In genomic region chr5:132815454-132815853, GRCh38 we compare ENCODE assay signal across 16 cellular contexts. TPM values are rescaled to one million over a fixed set of nuclear protein-coding genes. Genes with fewer than 3 reads are reported as not detected.
DNase-seq lines count a peak whose midpoint lies in the region; ATAC-seq, FAIRE-seq and TF ChIP-seq lines count a peak whose summit lies in the region.
"Had no signal": no experiment of that assay in that cellular context is flagged by ENCODE, and none has a peak within 500 bp of the region (broad histone marks: within the 10 kb centered on the region; RNA-seq: fewer than 3 reads in every experiment).

No MANE protein-coding gene starts in this region.

- TF ChIP-seq POLR2A in K562 (conservative IDR thresholded peaks at IDR 0.05) = no peak
- no peak for TF ChIP-seq POLR2A in gastrocnemius medialis (IDR thresholded peaks at IDR 0.05)

- H3K27ac Mint-ChIP-seq in GM23338 (no peak overlapping the region), memory B cell (no peak overlapping the region)

- no peak overlapping the region for H3K9ac ChIP-seq in K562 (ENCODE audit: insufficient read depth in 1 of 2, low read depth in 2 of 2, low read length in 2 of 2)

- H3K9me3 ChIP-seq in K562 (replicated peaks; ENCODE audit: control insufficient read depth, insufficient read depth, low read depth, low read length) = no peaks in the 10 kb centered on the region
- no peaks in the 10 kb centered on the region for H3K9me3 ChIP-seq in gastrocnemius medialis

- DNase-seq in AG20443 (ENCODE audit: low spot score) (peak; percentile 56), GM23338 (ENCODE audit: low spot score) (no peak), K562 (ENCODE audit: extremely low read depth in 1 of 4, low spot score in 3 of 4) (no peak), memory B cell (ENCODE audit: low spot score in 2 of 2) (no peak), NCI-H1694 (lab: John Stamatoyannopoulos, UW) (no peak), gastrocnemius medialis (no peak), NCI-H2227 (lab: John Stamatoyannopoulos, UW; ENCODE audit: unreplicated experiment) (no peak)
- DNase-seq in stimulated activated naive CD4-positive, alpha-beta T cell treated with Interleukin-2 at 50 U/mL for 16 hours (lab: John Stamatoyannopoulos, UW) = no peak
- DNase-seq: activated naive CD4-positive, alpha-beta T cell; BE2C; foreskin keratinocyte; MM.1S had no signal

- CTCF ChIA-PET in K562 (lab: Yijun Ruan, JAX; ENCODE audit: low intra/inter-chr PET ratio) = no interaction called here

- H3K9me1 ChIP-seq in K562 (ENCODE audit: control insufficient read depth, insufficient read depth, low read length) = no peaks in the 10 kb centered on the region

- H3K27me3 Mint-ChIP-seq in GM23338 (ENCODE audit: insufficient read depth, low read depth, poor library complexity) (peaks cover 46% of the 10 kb centered on the region), memory B cell (peaks cover 8% of the 10 kb centered on the region)

- H3K9me2 ChIP-seq in GM23338 (ENCODE audit: insufficient read depth) = no peaks in the 10 kb centered on the region

- TF ChIP-seq CTCF in GM23338 (conservative IDR thresholded peaks at IDR 0.05; ENCODE audit: low read depth in 2 of 2) = no peak
- no peak for TF ChIP-seq CTCF in K562 (IDR thresholded peaks at IDR 0.05 in 2 of 3, conservative IDR thresholded peaks at IDR 0.05 in 1 of 3; ENCODE audit: insufficient read depth in 2 of 3, low read depth in 1 of 3, low read length in 3 of 3)
- no peak for TF ChIP-seq CTCF in gastrocnemius medialis (IDR thresholded peaks at IDR 0.05 in 4 of 5, conservative IDR thresholded peaks at IDR 0.05 in 1 of 5)

- H3K27me3 ChIP-seq in GM23338 (ENCODE audit: insufficient read depth) (peaks cover 84% of the 10 kb centered on the region), K562 (ENCODE audit: control insufficient read depth in 2 of 2, insufficient read depth in 2 of 2, low read length in 2 of 2) (no peaks in the 10 kb centered on the region), gastrocnemius medialis (peaks cover 27 to 38% (median 33%) of the 10 kb centered on the region in 3 donors)
- H3K27me3 ChIP-seq: BE2C had no signal

- 0 out of 2 replicates have a peak, but pooled peaks cover 4% of the 10 kb centered on the region for H3F3A ChIP-seq in GM23338 (replicated peaks; ENCODE audit: low read depth)

- TF ChIP-seq EP300 in K562 (IDR thresholded peaks at IDR 0.05; ENCODE audit: low read length) = no peak

- 92% methylated on average over 1 of the region's 1 CpG for WGBS in K562 (ENCODE audit: insufficient coverage, low coverage, missing lambda C conversion rate)

- H3K4me1 Mint-ChIP-seq in GM23338 = peaks cover 18% of the 10 kb centered on the region
- peaks cover 16% of the 10 kb centered on the region for H3K4me1 Mint-ChIP-seq in memory B cell

- no peak overlapping the region for H3K27ac ChIP-seq in GM23338 (ENCODE audit: low read depth)
- H3K27ac ChIP-seq in K562 (ENCODE audit: extremely low read depth, low read depth, low read length) = no peak overlapping the region
- no peak overlapping the region for H3K27ac ChIP-seq in gastrocnemius medialis
- H3K27ac ChIP-seq: foreskin keratinocyte had no signal

- BruUV-seq in K562 (replicated peaks; lab: Mats Ljungman, UMichigan) = no TSS peak

- H3K79me2 ChIP-seq in GM23338 (replicated peaks; ENCODE audit: insufficient read depth) (no peaks in the 10 kb centered on the region), K562 (ENCODE audit: control insufficient read depth, insufficient read depth, low read length) (no peaks in the 10 kb centered on the region)

- H3K4me3 ChIP-seq in GM23338 = no peak overlapping the region
- H3K4me3 ChIP-seq in K562 = no peak overlapping the region
- H3K4me3 ChIP-seq in gastrocnemius medialis = no peak overlapping the region

- H2AFZ ChIP-seq in GM23338 (no peak overlapping the region), K562 (ENCODE audit: low read depth, low read length) (no peak overlapping the region)

- H3K36me3 Mint-ChIP-seq in GM23338 (ENCODE audit: low read depth) (peaks cover 3% of the 10 kb centered on the region; the same call in 1 of the 3 replicates), memory B cell (no peaks in the 10 kb centered on the region)

- no peak for FAIRE-seq in K562 (lab: Jason Lieb, UNC)
- FAIRE-seq: H1, islet of Langerhans had no signal

- peak overlapping the region; percentile 45; the same call in 1 of the 3 replicates for H3K4me3 Mint-ChIP-seq in GM23338
- H3K4me3 Mint-ChIP-seq in memory B cell = peak overlapping the region; percentile 54

- H3K36me3 ChIP-seq in GM23338 (ENCODE audit: insufficient read depth) (no peaks in the 10 kb centered on the region), K562 (ENCODE audit: control insufficient read depth, insufficient read depth, low read length) (no peaks in the 10 kb centered on the region), gastrocnemius medialis (no peaks in the 10 kb centered on the region)
- H3K36me3 ChIP-seq: BE2C had no signal

- POLR2A ChIA-PET in K562 (lab: Yijun Ruan, JAX) = no interaction called here

- intact Hi-C loops in K562 (cut with micrococcal nuclease) = no loop called here
- intact Hi-C loops in gastrocnemius medialis (cut with DNase I; ENCODE audit: low total_unique reads) = no loop called here

- H4K20me1 ChIP-seq in GM23338 (replicated peaks; ENCODE audit: insufficient read depth) (peaks cover 6% of the 10 kb centered on the region), K562 (replicated peaks; ENCODE audit: control insufficient read depth, insufficient read depth, low read length) (no peaks in the 10 kb centered on the region)

- peaks cover 3% of the 10 kb centered on the region; the same call in 1 of the 3 replicates for H3K9me3 Mint-ChIP-seq in GM23338
- H3K9me3 Mint-ChIP-seq in memory B cell = no peaks in the 10 kb centered on the region

- no peak for TF ChIP-seq RAD21 in K562 (CRISPR knock-in tag; conservative IDR thresholded peaks at IDR 0.05 in 1 of 2, IDR thresholded peaks at IDR 0.05 in 1 of 2)

- in situ Hi-C loops in K562 (cut with MboI) = no loop called here
- in situ Hi-C loops in gastrocnemius medialis (cut with MboI; ENCODE audit: low sequenced_read_pairs in 4 of 4) = loop anchor here in 2 of 4 donors (25.0 kb wide), 1 partner anchor 278 kb away; the partner anchor contains the start of gene IL5 (in 2 of the 2)

- H3K4me1 ChIP-seq in GM23338 (ENCODE audit: insufficient read depth) = peaks cover 17% of the 10 kb centered on the region; the same call in 1 of the 2 replicates
- peaks cover 2 to 12% of the 10 kb centered on the region in 2 experiments; a peak in 3 of 5 replicates for H3K4me1 ChIP-seq in K562 (replicated peaks in 1 of 2; ENCODE audit: control insufficient read depth in 2 of 2, insufficient read depth in 2 of 2, low read length in 2 of 2)
- H3K4me1 ChIP-seq in gastrocnemius medialis = peaks cover 0 to 12% of the 10 kb centered on the region in 2 donors
- H3K4me1 ChIP-seq: BE2C, foreskin keratinocyte had no signal

- H3K4me2 ChIP-seq in GM23338 (no peak overlapping the region), K562 (ENCODE audit: insufficient read depth, low read length) (no peak overlapping the region)

- ATAC-seq in GM23338 (no peak), K562 (no peak), memory B cell (ENCODE audit: low read depth) (no peak), gastrocnemius medialis (no peak)
- ATAC-seq: foreskin keratinocyte had no signal

RNA-seq across cellular contexts. Expression of gene SOWAHA, which starts 2.4 kb away (rescaled TPM):
- total RNA-seq in GM23338 (2014; rRNA removed; shearing (Covaris generic)) = 0.52 and 0.93 TPM in 2 replicates
- 0.18 TPM in 1 of 2 replicates, not detected in the other for polyA plus RNA-seq in GM23338 (2016; fragmentation: Nextera tagmentation; extraction: Ambion mirVana)
- total RNA-seq in K562 (2011; cell fraction: chromatin; rRNA removed; ENCODE audit: low replicate concordance) = not detected in 2 replicates
- total RNA-seq in K562 (2011; cell fraction: nucleolus; rRNA removed) = not detected in 2 replicates
- not detected in 2 replicates for total RNA-seq in K562 (2011; cell fraction: nucleoplasm; rRNA removed)
- not detected in 2 replicates for total RNA-seq in K562 (2014; rRNA removed)
- total RNA-seq in K562 (2014; rRNA removed; fragmentation: Illumina TruSeq; extraction: Trizol) = not detected in 2 replicates
- not detected in 2 replicates for total RNA-seq in K562 (2015; rRNA removed; fragmentation: Illumina TruSeq; extraction: Trizol)
- total RNA-seq in K562 (2021) = not detected in 2 replicates
- polyA plus RNA-seq in K562 (2011; rRNA removed) = not detected in 2 replicates
- not detected in 2 replicates for polyA plus RNA-seq in K562 (2011; cell fraction: cytosol; rRNA removed)
- polyA plus RNA-seq in K562 (2011; cell fraction: nucleus; rRNA removed) = not detected in 2 replicates
- polyA plus RNA-seq in K562 (2012) = 0.03 and 0.06 TPM in 2 replicates
- not detected in 2 replicates for polyA plus RNA-seq in K562 (2014; fragmentation: Illumina TruSeq; extraction: Trizol)
- polyA plus RNA-seq in K562 (2014; fragmentation: Nextera tagmentation; extraction: Ambion mirVana) = not detected
- polyA plus RNA-seq in K562 (2014; rRNA removed) = not detected in 2 replicates
- polyA minus RNA-seq in K562 (2011; rRNA and poly(A)+ RNA removed) = not detected in 2 replicates
- polyA minus RNA-seq in K562 (2011; cell fraction: cytosol; rRNA and poly(A)+ RNA removed) = not detected in 2 replicates
- not detected in 2 replicates for polyA minus RNA-seq in K562 (2011; cell fraction: nucleus; rRNA and poly(A)+ RNA removed)
- under 1 TPM in 1 of 4 donors, not detected in 3; 0.27 TPM for total RNA-seq in gastrocnemius medialis
- total RNA-seq: Daoy, mononuclear cell had no signal
- polyA plus RNA-seq: foreskin keratinocyte had no signal

RNA-seq across cellular contexts. Expression of gene SHROOM1, which starts 15.0 kb away (rescaled TPM):
- 4.3 and 5.4 TPM in 2 replicates for total RNA-seq in GM23338 (2014; rRNA removed; shearing (Covaris generic))
- polyA plus RNA-seq in GM23338 (2016; fragmentation: Nextera tagmentation; extraction: Ambion mirVana) (2.5 and 2.6 TPM in 2 replicates), K562 (2011; rRNA removed) (11.9 and 12.8 TPM in 2 replicates), K562 (2014; fragmentation: Illumina TruSeq; extraction: Trizol) (14.6 and 14.8 TPM in 2 replicates), K562 (2014; fragmentation: Nextera tagmentation; extraction: Ambion mirVana) (under 1 TPM; 0.44 to 0.50 TPM), K562 (2014; rRNA removed) (22.3 and 26.0 TPM in 2 replicates)
- total RNA-seq in K562 (2011; cell fraction: chromatin; rRNA removed; ENCODE audit: low replicate concordance) = 39.2 and 105 TPM in 2 replicates
- total RNA-seq in K562 (2011; cell fraction: nucleolus; rRNA removed) = 53.7 and 55.5 TPM in 2 replicates
- total RNA-seq in K562 (2011; cell fraction: nucleoplasm; rRNA removed) = 27.4 and 41.9 TPM in 2 replicates
- total RNA-seq in K562 (2014; rRNA removed) (13.0 and 18.6 TPM in 2 replicates), K562 (2014; rRNA removed; fragmentation: Illumina TruSeq; extraction: Trizol) (5.3 and 6.1 TPM in 2 replicates), K562 (2015; rRNA removed; fragmentation: Illumina TruSeq; extraction: Trizol) (10.9 and 13.3 TPM in 2 replicates), K562 (2021) (25.6 and 26.5 TPM in 2 replicates), gastrocnemius medialis (1 to 10 TPM in 3 of 4 donors, under 1 TPM in 1; 0.61 to 6.0 (median 2.0) TPM)
- 18.1 and 28.6 TPM in 2 replicates for polyA plus RNA-seq in K562 (2011; cell fraction: cytosol; rRNA removed)
- polyA plus RNA-seq in K562 (2011; cell fraction: nucleus; rRNA removed) = 28.4 and 60.2 TPM in 2 replicates
- 19.1 and 22.2 TPM in 2 replicates for polyA plus RNA-seq in K562 (2012)
- polyA minus RNA-seq in K562 (2011; rRNA and poly(A)+ RNA removed) = 3.8 and 7.6 TPM in 2 replicates
- polyA minus RNA-seq in K562 (2011; cell fraction: cytosol; rRNA and poly(A)+ RNA removed) = 6.1 and 7.0 TPM in 2 replicates
- polyA minus RNA-seq in K562 (2011; cell fraction: nucleus; rRNA and poly(A)+ RNA removed) = 11.3 and 12.4 TPM in 2 replicates

RNA-seq across cellular contexts. Expression of gene SEPTIN8, which starts 38.4 kb away (rescaled TPM):
- total RNA-seq in GM23338 (2014; rRNA removed; shearing (Covaris generic)) = 37.2 and 45.0 TPM in 2 replicates
- 8.7 and 8.8 TPM in 2 replicates for polyA plus RNA-seq in GM23338 (2016; fragmentation: Nextera tagmentation; extraction: Ambion mirVana)
- 136 and 205 TPM in 2 replicates for total RNA-seq in K562 (2011; cell fraction: chromatin; rRNA removed; ENCODE audit: low replicate concordance)
- total RNA-seq in K562 (2011; cell fraction: nucleolus; rRNA removed) = 103 and 109 TPM in 2 replicates
- total RNA-seq in K562 (2011; cell fraction: nucleoplasm; rRNA removed) = 115 and 139 TPM in 2 replicates
- 92.0 and 109 TPM in 2 replicates for total RNA-seq in K562 (2014; rRNA removed)
- total RNA-seq in K562 (2014; rRNA removed; fragmentation: Illumina TruSeq; extraction: Trizol) = 68.2 and 79.3 TPM in 2 replicates
- total RNA-seq in K562 (2015; rRNA removed; fragmentation: Illumina TruSeq; extraction: Trizol) = 101 TPM in 2 replicates
- 131 and 137 TPM in 2 replicates for total RNA-seq in K562 (2021)
- polyA plus RNA-seq in K562 (2011; rRNA removed) = 121 and 149 TPM in 2 replicates
- 72.8 and 87.1 TPM in 2 replicates for polyA plus RNA-seq in K562 (2011; cell fraction: cytosol; rRNA removed)
- polyA plus RNA-seq in K562 (2011; cell fraction: nucleus; rRNA removed) = 578 and 627 TPM in 2 replicates
- 143 and 180 TPM in 2 replicates for polyA plus RNA-seq in K562 (2012)
- polyA plus RNA-seq in K562 (2014; fragmentation: Illumina TruSeq; extraction: Trizol) = 113 and 142 TPM in 2 replicates
- 10 to 100 TPM; 19.3 to 21.0 TPM for polyA plus RNA-seq in K562 (2014; fragmentation: Nextera tagmentation; extraction: Ambion mirVana)
- 129 and 143 TPM in 2 replicates for polyA plus RNA-seq in K562 (2014; rRNA removed)
- polyA minus RNA-seq in K562 (2011; rRNA and poly(A)+ RNA removed) = 67.6 and 68.1 TPM in 2 replicates
- polyA minus RNA-seq in K562 (2011; cell fraction: cytosol; rRNA and poly(A)+ RNA removed) = 32.1 and 40.2 TPM in 2 replicates
- polyA minus RNA-seq in K562 (2011; cell fraction: nucleus; rRNA and poly(A)+ RNA removed) = 85.5 and 131 TPM in 2 replicates
- 1 to 10 TPM; 5.2 to 7.9 (median 6.8) TPM for total RNA-seq in gastrocnemius medialis

RNA-seq across cellular contexts. Expression of gene GDF9, which starts 50.8 kb away (rescaled TPM):
- 0.14 and 0.66 TPM in 2 replicates for total RNA-seq in GM23338 (2014; rRNA removed; shearing (Covaris generic))
- 0.11 and 0.37 TPM in 2 replicates for polyA plus RNA-seq in GM23338 (2016; fragmentation: Nextera tagmentation; extraction: Ambion mirVana)
- 0.25 and 1.1 TPM in 2 replicates for total RNA-seq in K562 (2011; cell fraction: chromatin; rRNA removed; ENCODE audit: low replicate concordance)
- 0.17 and 0.39 TPM in 2 replicates for total RNA-seq in K562 (2011; cell fraction: nucleolus; rRNA removed)
- 0.44 and 0.69 TPM in 2 replicates for total RNA-seq in K562 (2011; cell fraction: nucleoplasm; rRNA removed)
- total RNA-seq in K562 (2014; rRNA removed) = 0.12 TPM in 1 of 2 replicates, not detected in the other
- 0.13 and 0.18 TPM in 2 replicates for total RNA-seq in K562 (2014; rRNA removed; fragmentation: Illumina TruSeq; extraction: Trizol)
- 0.15 and 0.18 TPM in 2 replicates for total RNA-seq in K562 (2015; rRNA removed; fragmentation: Illumina TruSeq; extraction: Trizol)
- total RNA-seq in K562 (2021) = 0.20 and 0.22 TPM in 2 replicates
- 0.70 and 1.1 TPM in 2 replicates for polyA plus RNA-seq in K562 (2011; rRNA removed)
- 0.30 and 0.52 TPM in 2 replicates for polyA plus RNA-seq in K562 (2011; cell fraction: cytosol; rRNA removed)
- polyA plus RNA-seq in K562 (2011; cell fraction: nucleus; rRNA removed) = 0.68 and 1.2 TPM in 2 replicates
- 0.22 and 0.35 TPM in 2 replicates for polyA plus RNA-seq in K562 (2012)
- polyA plus RNA-seq in K562 (2014; fragmentation: Illumina TruSeq; extraction: Trizol) = 0.28 and 0.37 TPM in 2 replicates
- polyA plus RNA-seq in K562 (2014; fragmentation: Nextera tagmentation; extraction: Ambion mirVana) = under 1 TPM; 0.10 to 0.15 TPM
- 0.27 and 0.66 TPM in 2 replicates for polyA plus RNA-seq in K562 (2014; rRNA removed)
- 0.39 and 0.45 TPM in 2 replicates for polyA minus RNA-seq in K562 (2011; rRNA and poly(A)+ RNA removed)
- not detected in 2 replicates for polyA minus RNA-seq in K562 (2011; cell fraction: cytosol; rRNA and poly(A)+ RNA removed)
- 0.78 TPM in 1 of 2 replicates, not detected in the other for polyA minus RNA-seq in K562 (2011; cell fraction: nucleus; rRNA and poly(A)+ RNA removed)
- 1 to 10 TPM in 1 of 4 donors, under 1 TPM in 2, not detected in 1; 0.13 to 2.5 (median 0.46) TPM for total RNA-seq in gastrocnemius medialis
- total RNA-seq: H1 had no signal

RNA-seq across cellular contexts. Expression of gene UQCRQ, which starts 51.0 kb away (rescaled TPM):
- total RNA-seq in GM23338 (2014; rRNA removed; shearing (Covaris generic)) = 104 and 115 TPM in 2 replicates
- 1,308 and 1,495 TPM in 2 replicates for polyA plus RNA-seq in GM23338 (2016; fragmentation: Nextera tagmentation; extraction: Ambion mirVana)
- total RNA-seq in K562 (2011; cell fraction: chromatin; rRNA removed; ENCODE audit: low replicate concordance) = 72.2 and 104 TPM in 2 replicates
- total RNA-seq in K562 (2011; cell fraction: nucleolus; rRNA removed) = 114 and 128 TPM in 2 replicates
- total RNA-seq in K562 (2011; cell fraction: nucleoplasm; rRNA removed) = 118 and 129 TPM in 2 replicates
- 307 and 353 TPM in 2 replicates for total RNA-seq in K562 (2014; rRNA removed)
- total RNA-seq in K562 (2014; rRNA removed; fragmentation: Illumina TruSeq; extraction: Trizol) = 641 and 716 TPM in 2 replicates
- total RNA-seq in K562 (2015; rRNA removed; fragmentation: Illumina TruSeq; extraction: Trizol) = 334 and 373 TPM in 2 replicates
- total RNA-seq in K562 (2021) = 888 and 1,004 TPM in 2 replicates
- polyA plus RNA-seq in K562 (2011; rRNA removed) = 813 and 883 TPM in 2 replicates
- 439 and 559 TPM in 2 replicates for polyA plus RNA-seq in K562 (2011; cell fraction: cytosol; rRNA removed)
- polyA plus RNA-seq in K562 (2011; cell fraction: nucleus; rRNA removed) = 273 and 303 TPM in 2 replicates
- 351 and 842 TPM in 2 replicates for polyA plus RNA-seq in K562 (2012)
- 235 and 336 TPM in 2 replicates for polyA plus RNA-seq in K562 (2014; fragmentation: Illumina TruSeq; extraction: Trizol)
- polyA plus RNA-seq in K562 (2014; fragmentation: Nextera tagmentation; extraction: Ambion mirVana) = 1,000 to 10,000 TPM; 2,318 to 2,421 TPM
- 883 and 917 TPM in 2 replicates for polyA plus RNA-seq in K562 (2014; rRNA removed)
- 61.8 and 67.0 TPM in 2 replicates for polyA minus RNA-seq in K562 (2011; rRNA and poly(A)+ RNA removed)
- polyA minus RNA-seq in K562 (2011; cell fraction: cytosol; rRNA and poly(A)+ RNA removed) = 54.0 and 70.0 TPM in 2 replicates
- 59.4 and 82.3 TPM in 2 replicates for polyA minus RNA-seq in K562 (2011; cell fraction: nucleus; rRNA and poly(A)+ RNA removed)
- total RNA-seq in gastrocnemius medialis = 100 to 1,000 TPM; 273 to 566 (median 326) TPM
